21 cellular contexts compared by ENCODE assay signal in genomic region chr20:31988430-31989015, GRCh38. TPM values are rescaled to one million over a fixed set of nuclear protein-coding genes. Genes with fewer than 3 reads are reported as not detected.
DNase-seq lines count a peak whose midpoint lies in the region; FAIRE-seq and TF ChIP-seq lines count a peak whose summit lies in the region.
"Had no signal": no experiment of that assay in that cellular context is flagged by ENCODE, and none has a peak within 500 bp of the region (broad histone marks: within the 10 kb centered on the region; RNA-seq: fewer than 3 reads in every experiment).

No MANE protein-coding gene starts in this region.

- no peaks in the 10 kb centered on the region for H3K36me3 Mint-ChIP-seq in astrocyte (ENCODE audit: low read depth, unreplicated experiment)
- H3K36me3 Mint-ChIP-seq: CD14-positive monocyte had no signal

- H4K20me1 ChIP-seq in astrocyte (ENCODE audit: insufficient read depth, low read length), result no peaks in the 10 kb centered on the region

- H3K9me3 ChIP-seq in NT2/D1 (ENCODE audit: insufficient read depth, low read length) (no peaks in the 10 kb centered on the region), astrocyte (ENCODE audit: insufficient read depth, low read depth, low read length) (no peaks in the 10 kb centered on the region)
- H3K9me3 ChIP-seq: SJSA1 had no signal

- H3K36me3 ChIP-seq in NT2/D1 (ENCODE audit: insufficient read depth, insufficient read length, low read length) (no peaks in the 10 kb centered on the region), astrocyte (ENCODE audit: insufficient read depth, low read length) (no peaks in the 10 kb centered on the region)
- H3K36me3 ChIP-seq: SJSA1 had no signal

- H3K27ac ChIP-seq in astrocyte (ENCODE audit: low read depth, low read length), result no peak overlapping the region
- H3K27ac ChIP-seq: HL-60, PC-9, SJSA1 had no signal

- H3K4me3 Mint-ChIP-seq in astrocyte (ENCODE audit: unreplicated experiment), result peak overlapping the region; percentile 9
- H3K4me3 Mint-ChIP-seq: CD14-positive monocyte had no signal

- H3K4me1 Mint-ChIP-seq in astrocyte (ENCODE audit: low read depth, unreplicated experiment), result peaks cover 2% of the 10 kb centered on the region
- H3K4me1 Mint-ChIP-seq: CD14-positive monocyte had no signal

- H3K79me2 ChIP-seq in astrocyte (ENCODE audit: insufficient read depth, low read length), result no peaks in the 10 kb centered on the region

- peak overlapping the region; percentile 17 for H3K9ac ChIP-seq in NT2/D1 (ENCODE audit: insufficient read length, low read depth)
- no peak overlapping the region for H3K9ac ChIP-seq in astrocyte (ENCODE audit: low read length)

- H2AFZ ChIP-seq in astrocyte (ENCODE audit: low read depth, low read length), result no peak overlapping the region
- H2AFZ ChIP-seq: PC-9 had no signal

- H3K4me3 ChIP-seq in NT2/D1 (ENCODE audit: insufficient read length, low read depth) (no peak overlapping the region), astrocyte (ENCODE audit: insufficient read depth, low read depth, low read length) (no peak overlapping the region)
- H3K4me3 ChIP-seq: PC-9, SJSA1 had no signal

- H3K27me3 ChIP-seq in NT2/D1 (ENCODE audit: insufficient read depth, insufficient read length), result peaks cover 17% of the 10 kb centered on the region
- H3K27me3 ChIP-seq in astrocyte (ENCODE audit: insufficient read depth, low read length), result peaks cover 20% of the 10 kb centered on the region
- H3K27me3 ChIP-seq: SJSA1 had no signal

- H3K27me3 Mint-ChIP-seq in astrocyte (ENCODE audit: low read depth, unreplicated experiment), result peaks cover 30% of the 10 kb centered on the region

- H3K4me1 ChIP-seq in NT2/D1 (ENCODE audit: insufficient read depth, insufficient read length) (peaks cover 10% of the 10 kb centered on the region), astrocyte (ENCODE audit: insufficient read depth, low read length) (no peaks in the 10 kb centered on the region)
- H3K4me1 ChIP-seq: SJSA1 had no signal

- no peaks in the 10 kb centered on the region for H3K9me3 Mint-ChIP-seq in astrocyte (ENCODE audit: unreplicated experiment)
- H3K9me3 Mint-ChIP-seq: CD14-positive monocyte had no signal

- H3K27ac Mint-ChIP-seq in astrocyte (ENCODE audit: unreplicated experiment), result peak overlapping the region; percentile 90

- in situ Hi-C loops in Caki2 (cut with HindIII; ENCODE audit: low pct_unique_long_range_greater_than_20kb, low sequenced_read_pairs), result no loop called here
- in situ Hi-C loops in ACHN (cut with HindIII; ENCODE audit: low pct_ligation_motif_present, low pct_unique_long_range_greater_than_20kb, low sequenced_read_pairs), result no loop called here

- peak; percentile 46 for DNase-seq in Caki2 (ENCODE audit: low read depth)
- no peak for DNase-seq in NT2/D1 (ENCODE audit: low read depth, low spot score)
- DNase-seq in astrocyte (ENCODE audit: low read depth), result no peak
- peak; percentile 72 for DNase-seq in islet precursor cell
- DNase-seq in nucleus accumbens (lab: John Stamatoyannopoulos, UW), result no peak
- no peak for DNase-seq in SKM-1 treated with dmso at 0.1 percent for 144 hours (lab: John Stamatoyannopoulos, UW; ENCODE audit: unreplicated experiment)
- no peak for DNase-seq in DMS153 (lab: John Stamatoyannopoulos, UW)
- DNase-seq in ACHN, result no peak
- DNase-seq: GDM1, IMR-90, Karpas-422, NCI-H1436 treated with DMSO at 0.1 percent for 48 hours, NCI-H2029, NCI-H345, PC-9 had no signal

- no peak for TF ChIP-seq CTCF in astrocyte (IDR thresholded peaks at IDR 0.05; ENCODE audit: insufficient read depth, low read depth, low read length)

- H3K4me2 ChIP-seq in astrocyte (ENCODE audit: low read length), result no peak overlapping the region
- H3K4me2 ChIP-seq: PC-9 had no signal

- no peak for FAIRE-seq in astrocyte (lab: Jason Lieb, UNC)
- FAIRE-seq: H54 had no signal

RNA-seq across cellular contexts. Expression of gene XKR7, which starts 20.6 kb away (rescaled TPM):
- 8.1 and 9.7 TPM in 2 replicates for total RNA-seq in Caki2 (2014; rRNA removed; shearing (Covaris generic); ENCODE audit: low replicate concordance)
- total RNA-seq in astrocyte, result 0.36 and 0.48 TPM in 2 replicates
- total RNA-seq: HT1080, IMR-90, MCF 10A, PC-9, SJSA1 had no signal

RNA-seq across cellular contexts. Expression of gene CCM2L, which starts 21.7 kb away (rescaled TPM):
- total RNA-seq in Caki2 (2014; rRNA removed; shearing (Covaris generic); ENCODE audit: low replicate concordance), result 21.5 and 29.4 TPM in 2 replicates
- total RNA-seq in astrocyte, result 0.11 TPM in 1 of 2 replicates, not detected in the other
- total RNA-seq: HT1080, IMR-90, MCF 10A, SJSA1 had no signal

RNA-seq across cellular contexts. Expression of gene PDRG1, which starts 36.7 kb away (rescaled TPM):
- 50.9 and 55.6 TPM in 2 replicates for total RNA-seq in Caki2 (2014; rRNA removed; shearing (Covaris generic); ENCODE audit: low replicate concordance)
- 16.2 and 20.6 TPM in 2 replicates for total RNA-seq in astrocyte

Comparison
In these comparisons a context has a peak if more than half of its experiments do, and no peak if none do; other contexts are left out.
1. DNase-seq: peak in Caki2 (single experiment) and islet precursor cell (single experiment); none in NT2/D1 (single experiment), astrocyte (single experiment), nucleus accumbens (0 of 56), SKM-1 treated with dmso at 0.1 percent for 144 hours (single experiment), DMS153 (single experiment) and ACHN (single experiment).
2. RNA of gene CCM2L, which starts 21.7 kb away (total RNA-seq): 21.5 to 29.4 TPM in Caki2; 0.11 TPM in astrocyte; every median in the first group is over 10 times any median in the second.